22 cellular contexts compared by ENCODE assay signal in the genomic region with DNA sequence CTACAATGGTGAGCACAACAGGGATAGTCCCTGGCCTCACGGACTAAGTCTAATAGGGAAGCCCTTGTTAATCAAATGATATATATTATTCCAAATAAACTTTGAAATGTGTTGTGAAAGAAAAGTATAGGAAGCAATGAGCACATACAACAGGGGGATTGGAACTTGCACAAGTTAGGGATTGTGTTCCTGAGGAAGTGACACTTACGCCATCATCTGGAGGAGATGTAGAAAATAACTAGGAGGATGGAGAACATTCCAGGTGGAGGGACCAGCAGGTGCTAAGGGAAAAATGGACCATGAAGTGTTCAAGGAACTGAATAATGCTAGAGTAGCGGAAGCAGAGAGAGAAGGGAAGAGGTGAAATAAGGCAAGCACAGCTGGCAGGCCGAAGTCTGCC. TPM values are rescaled to one million over a fixed set of nuclear protein-coding genes. Genes with fewer than 3 reads are reported as not detected.
DNase-seq lines count a peak whose midpoint lies in the region; ATAC-seq, FAIRE-seq and TF ChIP-seq lines count a peak whose summit lies in the region.
"Had no signal": no experiment of that assay in that cellular context is flagged by ENCODE, and none has a peak within 500 bp of the region (broad histone marks: within the 10 kb centered on the region; RNA-seq: fewer than 3 reads in every experiment).

No MANE protein-coding gene starts in this region.

- in situ Hi-C loops in Panc1 (cut with HindIII; ENCODE audit: low pct_unique_long_range_greater_than_20kb, low sequenced_read_pairs): no loop called here

- H3K4me3 Mint-ChIP-seq in endodermal cell: no peak overlapping the region
- H3K4me3 Mint-ChIP-seq: CD4-positive, alpha-beta T cell; HFFc6 had no signal

- POLR2A ChIA-PET in A673 (lab: Charles Lee; ENCODE audit: low non-redundant PET) (no interaction called here), Panc1 (lab: Charles Lee) (no interaction called here)

- no peak overlapping the region for H3K27ac Mint-ChIP-seq in endodermal cell
- H3K27ac Mint-ChIP-seq: CD4-positive, alpha-beta T cell; HFFc6 had no signal

- ATAC-seq in Panc1 (no peak), sciatic nerve (no peak)
- ATAC-seq: Right ventricle myocardium inferior had no signal

- peaks cover 6% of the 10 kb centered on the region for H3K4me1 Mint-ChIP-seq in endodermal cell

- intact Hi-C loops in A673 (cut with micrococcal nuclease; ENCODE audit: unreplicated experiment): no loop called here
- intact Hi-C loops in Panc1 (cut with micrococcal nuclease; ENCODE audit: unreplicated experiment): no loop called here
- intact Hi-C loops in sciatic nerve (cut with DNase I): no loop called here

- peaks cover 5% of the 10 kb centered on the region for H3K9me3 Mint-ChIP-seq in endodermal cell
- H3K9me3 Mint-ChIP-seq: CD4-positive, alpha-beta T cell had no signal

- H3K27me3 ChIP-seq in A673 (replicated peaks; ENCODE audit: insufficient read depth, low read depth, low read length, poor library complexity) (no peaks in the 10 kb centered on the region), Panc1 (ENCODE audit: control insufficient read depth, insufficient read depth, low read length) (no peaks in the 10 kb centered on the region), endodermal cell (ENCODE audit: control insufficient read depth, insufficient read depth, low read length, poor library complexity, severe bottlenecking) (no peaks in the 10 kb centered on the region)

- peaks cover 7% of the 10 kb centered on the region for H3K27me3 Mint-ChIP-seq in endodermal cell (ENCODE audit: insufficient read depth)
- H3K27me3 Mint-ChIP-seq: CD4-positive, alpha-beta T cell had no signal

- no peak overlapping the region for H3K9ac ChIP-seq in endodermal cell (ENCODE audit: extremely low read depth, low read length, poor library complexity, severe bottlenecking)

- TF ChIP-seq CTCF in A673 (conservative IDR thresholded peaks at IDR 0.05; ENCODE audit: low read depth, low read length) (peak; percentile 25; the same call in 1 of the 2 replicates), Panc1 (IDR thresholded peaks at IDR 0.05) (peak; percentile 28), endodermal cell (conservative IDR thresholded peaks at IDR 0.05) (peak; percentile 45)

- H3K27ac ChIP-seq in A673 (ENCODE audit: low read depth, low read length, poor library complexity, severe bottlenecking) (no peak overlapping the region), Panc1 (ENCODE audit: low read length) (no peak overlapping the region), endodermal cell (ENCODE audit: low read depth, low read length) (no peak overlapping the region)

- no peak overlapping the region for H3K4me3 ChIP-seq in A673 (ENCODE audit: low read depth, low read length, poor library complexity, severe bottlenecking)
- no peak overlapping the region for H3K4me3 ChIP-seq in Panc1 (ENCODE audit: low read depth in 2 of 2, low read length in 2 of 2)
- H3K4me3 ChIP-seq in endodermal cell (ENCODE audit: low read length): no peak overlapping the region

- TF ChIP-seq POLR2A in GM12892 (IDR thresholded peaks at IDR 0.05; ENCODE audit: low read depth, low read length): no peak

- DNase-seq in A673 (ENCODE audit: low spot score) (no peak), GM12892 (ENCODE audit: insufficient read length) (no peak), Panc1 (ENCODE audit: low read depth, low spot score) (no peak), endodermal cell (no peak), NCI-H748 (lab: John Stamatoyannopoulos, UW; ENCODE audit: unreplicated experiment) (no peak), sciatic nerve (ENCODE audit: low spot score) (no peak)
- DNase-seq in activated CD4-positive, alpha-beta T cell treated with anti-CD3 and anti-CD28 coated beads for 48 hours: no peak
- DNase-seq: Caco-2; CD4-positive, alpha-beta T cell; HFFc6; KBM-7; NCI-H1092; NCI-H1436; NCI-H187 treated with DMSO at 0.1 percent for 48 hours; NCI-H2227 treated with DMSO at 0.1 percent for 48 hours; NCI-H510A; NCI-H774; OCI-M1; SW 1271 had no signal

- CTCF ChIA-PET in A673 (lab: Charles Lee): no interaction called here
- CTCF ChIA-PET in Panc1 (lab: Charles Lee): no interaction called here

- H3K9me3 ChIP-seq in A673 (ENCODE audit: low read depth, low read length, poor library complexity, severe bottlenecking) (no peaks in the 10 kb centered on the region), Panc1 (ENCODE audit: control insufficient read depth, insufficient read depth, low read depth, low read length) (no peaks in the 10 kb centered on the region), endodermal cell (ENCODE audit: control insufficient read depth, low read length) (no peaks in the 10 kb centered on the region)
- H3K9me3 ChIP-seq: Caco-2 had no signal

- H3K4me1 ChIP-seq in A673 (ENCODE audit: insufficient read depth, low read length, poor library complexity, severe bottlenecking) (peaks cover 4% of the 10 kb centered on the region), Panc1 (ENCODE audit: control insufficient read depth, insufficient read depth, low read length) (no peaks in the 10 kb centered on the region), endodermal cell (ENCODE audit: control insufficient read depth, insufficient read depth, low read length) (no peaks in the 10 kb centered on the region)
- H3K4me1 ChIP-seq: Caco-2 had no signal

- BruUV-seq in A673 (replicated peaks; lab: Mats Ljungman, UMichigan) (no TSS peak), Panc1 (replicated peaks; lab: Mats Ljungman, UMichigan) (no TSS peak)

- no peaks in the 10 kb centered on the region for H3K36me3 Mint-ChIP-seq in endodermal cell (ENCODE audit: low read depth)

- H3K36me3 ChIP-seq in A673 (ENCODE audit: insufficient read depth, low read length, poor library complexity, severe bottlenecking) (no peaks in the 10 kb centered on the region), Panc1 (ENCODE audit: control insufficient read depth, insufficient read depth, low read length) (no peaks in the 10 kb centered on the region), endodermal cell (ENCODE audit: control insufficient read depth, insufficient read depth, low read length) (no peaks in the 10 kb centered on the region)

- 84 to 96% methylated on average over 2 to 3 of the region's 4 CpGs for WGBS in endodermal cell (ENCODE audit: insufficient coverage in 1 of 2, insufficient read length in 1 of 2), 2 experiments

- FAIRE-seq in GM12892 (lab: Jason Lieb, UNC): peak; percentile 21
- FAIRE-seq: GM12891, GM18507 had no signal

RNA-seq across cellular contexts. Expression of gene RPS23, which starts 18.8 kb away (rescaled TPM):
- total RNA-seq in A673 (2021) (1,953 and 1,982 TPM in 2 replicates), Panc1 (2021; ENCODE audit: unreplicated experiment) (1,388 TPM), endodermal cell (1,000 to 10,000 TPM; 2,365 to 2,370 TPM), sciatic nerve (1,454 TPM)
- polyA plus RNA-seq in GM12892 (2012; ENCODE audit: missing spikeins): 6,893 TPM
- 1,732 TPM for polyA plus RNA-seq in Panc1 (2012; ENCODE audit: insufficient read length)
- 2,700 TPM for polyA plus RNA-seq in endodermal cell (2013, experiment 1 of 2)
- polyA plus RNA-seq in endodermal cell (2013, experiment 2 of 2): 2,427 TPM
